In the genomic region with DNA sequence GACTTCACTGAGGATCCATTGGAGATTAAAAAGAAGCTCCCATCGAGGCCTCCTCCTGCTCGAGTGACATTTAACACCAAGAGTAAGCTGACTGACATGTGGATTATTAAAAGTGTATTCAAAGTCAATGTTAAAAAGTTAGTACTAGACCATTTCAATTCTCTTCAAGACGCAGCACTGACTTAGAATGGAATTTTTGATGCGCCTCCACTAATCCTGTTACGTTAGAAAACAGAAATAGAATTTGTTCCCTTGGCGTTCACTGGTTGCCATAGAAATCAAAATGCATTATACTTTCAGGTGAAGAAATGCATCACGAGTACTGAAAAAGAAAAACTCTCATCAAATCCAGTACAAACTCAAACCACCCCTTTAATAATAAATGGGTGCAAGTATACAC, we compare ENCODE assay signal across 21 cellular contexts. TPM values are rescaled to one million over a fixed set of nuclear protein-coding genes. Genes with fewer than 3 reads are reported as not detected.
DNase-seq lines count a peak whose midpoint lies in the region; ATAC-seq, FAIRE-seq and TF ChIP-seq lines count a peak whose summit lies in the region.
"Had no signal": no experiment of that assay in that cellular context is flagged by ENCODE, and none has a peak within 500 bp of the region (broad histone marks: within the 10 kb centered on the region; RNA-seq: fewer than 3 reads in every experiment).

No MANE protein-coding gene starts in this region.

- H4K20me1 ChIP-seq in H9 (ENCODE audit: control insufficient read depth, insufficient read depth, insufficient read length) (peaks cover 5% of the 10 kb centered on the region), GM12878 (ENCODE audit: control insufficient read depth, insufficient read depth) (peaks cover 17% of the 10 kb centered on the region)

- no peak overlapping the region for H2BK20ac ChIP-seq in H9 (ENCODE audit: low read depth, low read length, poor library complexity, severe bottlenecking)

- no peak overlapping the region for H3K4me3 ChIP-seq in GM12878
- H3K4me3 ChIP-seq: colonic mucosa, transverse colon had no signal

- H3K14ac ChIP-seq in H9 (ENCODE audit: insufficient read depth, low read length), result no peak overlapping the region

- no peak for TF ChIP-seq RAD21 in GM12878 (IDR thresholded peaks at IDR 0.05; ENCODE audit: insufficient read depth, low read depth, low read length)

- H3K36me3 ChIP-seq in GM12878 (ENCODE audit: control insufficient read depth in 2 of 2, insufficient read depth in 2 of 2, low read length in 1 of 2), result peaks cover 2 to 8% of the 10 kb centered on the region in 2 experiments; a peak in 2 of 4 replicates
- H3K36me3 ChIP-seq: colonic mucosa, transverse colon had no signal

- TF ChIP-seq EP300 in GM12878 (IDR thresholded peaks at IDR 0.05; ENCODE audit: borderline replicate concordance in 1 of 2, control insufficient read depth in 1 of 2, low read depth in 2 of 2, low read length in 2 of 2), result no peak

- BruUV-seq in GM12878 (replicated peaks; lab: Mats Ljungman, UMichigan), result no TSS peak

- H3K9ac ChIP-seq in H9 (ENCODE audit: extremely low read depth, insufficient read length, low read length), result no peak overlapping the region
- no peak overlapping the region for H3K9ac ChIP-seq in GM12878 (ENCODE audit: control insufficient read depth, insufficient read depth, low read length)

- no peak overlapping the region for H4K8ac ChIP-seq in H9 (replicated peaks; ENCODE audit: insufficient read length, low read depth, low read length)

- H2BK120ac ChIP-seq in H9 (ENCODE audit: low read depth, low read length, poor library complexity, severe bottlenecking), result no peak overlapping the region

- no peak for TF ChIP-seq POLR2A in GM12878 (IDR thresholded peaks at IDR 0.05; ENCODE audit: low read depth, low read length)

- no peak overlapping the region for H3T11ph ChIP-seq in H9 (ENCODE audit: low read length)

- H2BK12ac ChIP-seq in H9 (ENCODE audit: insufficient read length, low read depth, low read length), result no peak overlapping the region

- H3K9me3 Mint-ChIP-seq in activated T-cell treated with anti-CD3 and anti-CD28 coated beads, Interleukin-2, amount 50 U/mL, for 24 hours, result no peaks in the 10 kb centered on the region
- no peaks in the 10 kb centered on the region for H3K9me3 Mint-ChIP-seq in H9
- no peaks in the 10 kb centered on the region for H3K9me3 Mint-ChIP-seq in progenitor cell of endocrine pancreas (ENCODE audit: low read depth)
- H3K9me3 Mint-ChIP-seq: activated naive CD4-positive, alpha-beta T cell treated with anti-CD3 and anti-CD28 coated beads for 36 hours; neural crest cell had no signal

- H3K56ac ChIP-seq in H9 (ENCODE audit: insufficient read length, low read depth, low read length), result no peak overlapping the region

- H2BK5ac ChIP-seq in H9 (ENCODE audit: insufficient read length, low read length), result no peak overlapping the region

- H3K27me3 ChIP-seq in H9 (ENCODE audit: insufficient read depth, low read length) (no peaks in the 10 kb centered on the region), GM12878 (replicated peaks in 1 of 2; ENCODE audit: control insufficient read depth in 2 of 2, insufficient read depth in 2 of 2, low read length in 1 of 2) (no peaks in the 10 kb centered on the region)
- H3K27me3 ChIP-seq: colonic mucosa, transverse colon had no signal

- no peak overlapping the region for H3K4me2 ChIP-seq in H9 (ENCODE audit: insufficient read depth, insufficient read length, low read length)
- peak overlapping the region; percentile 34; the same call in 1 of the 2 replicates for H3K4me2 ChIP-seq in GM12878 (ENCODE audit: control insufficient read depth, insufficient read depth)

- peaks cover 26% of the 10 kb centered on the region for H3K4me1 ChIP-seq in H9 (ENCODE audit: insufficient read depth, low read length)
- H3K4me1 ChIP-seq in GM12878 (ENCODE audit: control insufficient read depth, insufficient read depth, low read length), result peaks cover 82% of the 10 kb centered on the region

- peaks cover 9% of the 10 kb centered on the region for H3K79me1 ChIP-seq in H9 (ENCODE audit: insufficient read depth, low read depth, low read length, poor library complexity, severe bottlenecking)

- RAD21 ChIA-PET in GM12878 (lab: Charles Lee; ENCODE audit: unreplicated experiment), result interaction anchor here (1.2 kb wide), 1 partner anchor 44 kb away, joined by 3 read pairs; no protein-coding TSS in a partner anchor

- H3K27ac ChIP-seq in H9 (ENCODE audit: insufficient read length, low read depth, low read length) (no peak overlapping the region), GM12878 (ENCODE audit: control insufficient read depth, insufficient read depth) (no peak overlapping the region)
- H3K27ac ChIP-seq: colonic mucosa, transverse colon had no signal

- in situ Hi-C loops in GM12878 (cut with MboI), result no loop called here

- no peaks in the 10 kb centered on the region for H3K27me3 Mint-ChIP-seq in activated T-cell treated with anti-CD3 and anti-CD28 coated beads, Interleukin-2, amount 50 U/mL, for 24 hours
- H3K27me3 Mint-ChIP-seq in H9 (ENCODE audit: low read depth), result no peaks in the 10 kb centered on the region
- no peaks in the 10 kb centered on the region for H3K27me3 Mint-ChIP-seq in progenitor cell of endocrine pancreas

- peaks cover 98% of the 10 kb centered on the region for H3K4me1 Mint-ChIP-seq in activated T-cell treated with anti-CD3 and anti-CD28 coated beads, Interleukin-2, amount 50 U/mL, for 24 hours (ENCODE audit: low read depth)
- H3K4me1 Mint-ChIP-seq in H9 (peaks cover 75 to 82% of the 10 kb centered on the region in 2 experiments), progenitor cell of endocrine pancreas (ENCODE audit: low read depth) (peaks cover 23% of the 10 kb centered on the region)

- TF ChIP-seq CTCF in H9 (conservative IDR thresholded peaks at IDR 0.05) (no peak), GM12878 (IDR thresholded peaks at IDR 0.05 in 2 of 3, conservative IDR thresholded peaks at IDR 0.05 in 1 of 3; ENCODE audit: control insufficient read depth in 2 of 3, extremely low read depth in 1 of 3, insufficient read depth in 1 of 3, low read depth in 3 of 3, low read length in 3 of 3) (no peak), progenitor cell of endocrine pancreas (IDR thresholded peaks at IDR 0.05; ENCODE audit: unreplicated experiment) (no peak)

- H3K79me2 ChIP-seq in H9 (ENCODE audit: insufficient read depth, low read length) (peaks cover 86% of the 10 kb centered on the region), GM12878 (ENCODE audit: control insufficient read depth, insufficient read depth, low read length) (peaks cover 96% of the 10 kb centered on the region)

- no peak overlapping the region for H2AK5ac ChIP-seq in H9 (ENCODE audit: insufficient read length, low read length)

- SMC1A ChIA-PET in GM12878 (lab: Charles Lee; ENCODE audit: uncharacterized antibody, unreplicated experiment), result interaction anchor here (1.2 to 3.0 kb wide), 3 partner anchors 11 to 30 kb away, joined by 3 to 11 read pairs (median 4); no protein-coding TSS in a partner anchor

- POLR2A ChIA-PET in GM12878 (lab: Charles Lee), result interaction anchor here (0.5 kb wide), 1 partner anchor 26 kb away, joined by 4 read pairs; no protein-coding TSS in a partner anchor

- H3K4ac ChIP-seq in H9 (ENCODE audit: low read depth, low read length), result no peak overlapping the region

- H2AFZ ChIP-seq in H9 (ENCODE audit: low read length), result no peak overlapping the region
- no peak overlapping the region for H2AFZ ChIP-seq in GM12878 (ENCODE audit: control insufficient read depth, low read depth, low read length)

- H4K91ac ChIP-seq in H9 (ENCODE audit: insufficient read length, low read depth, low read length), result no peak overlapping the region

- H2BK15ac ChIP-seq in H9 (ENCODE audit: low read depth, low read length), result no peak overlapping the region

- peaks cover 36% of the 10 kb centered on the region for H3K36me3 Mint-ChIP-seq in activated T-cell treated with anti-CD3 and anti-CD28 coated beads, Interleukin-2, amount 50 U/mL, for 24 hours (ENCODE audit: low read depth)
- H3K36me3 Mint-ChIP-seq in H9 (ENCODE audit: insufficient read depth in 1 of 3, low read depth in 3 of 3), result no peaks in the 10 kb centered on the region
- no peaks in the 10 kb centered on the region for H3K36me3 Mint-ChIP-seq in progenitor cell of endocrine pancreas (ENCODE audit: insufficient read depth)

- FAIRE-seq in GM12878 (lab: Jason Lieb, UNC), result no peak
- FAIRE-seq: H54, kidney had no signal

- H3K9me3 ChIP-seq in H9 (ENCODE audit: control insufficient read depth, low read depth, low read length) (no peaks in the 10 kb centered on the region), GM12878 (replicated peaks; ENCODE audit: control insufficient read depth, insufficient read depth, low read length) (no peaks in the 10 kb centered on the region)
- H3K9me3 ChIP-seq: colonic mucosa, transverse colon had no signal

- H3K23ac ChIP-seq in H9 (ENCODE audit: insufficient read length, low read depth, low read length), result no peak overlapping the region

- intact Hi-C loops in GM12878 (cut with micrococcal nuclease; ENCODE audit: unreplicated experiment), result loop anchor here (5.0 kb wide), 1 partner anchor 42 kb away; a partner anchor contains a TSS

- H3K27ac Mint-ChIP-seq in activated T-cell treated with anti-CD3 and anti-CD28 coated beads, Interleukin-2, amount 50 U/mL, for 24 hours, result peak overlapping the region; percentile 88
- H3K27ac Mint-ChIP-seq in H9 (peak overlapping the region in 2 of 3 experiments; percentile 72 to 80; a peak in 2 of 7 replicates), progenitor cell of endocrine pancreas (peak overlapping the region; percentile 53)

- H3K4me3 Mint-ChIP-seq in activated T-cell treated with anti-CD3 and anti-CD28 coated beads, Interleukin-2, amount 50 U/mL, for 24 hours, result peak overlapping the region; percentile 13
- no peak overlapping the region for H3K4me3 Mint-ChIP-seq in H9
- H3K4me3 Mint-ChIP-seq in progenitor cell of endocrine pancreas (ENCODE audit: low read depth), result no peak overlapping the region
- H3K4me3 Mint-ChIP-seq: activated naive CD4-positive, alpha-beta T cell treated with anti-CD3 and anti-CD28 coated beads for 36 hours; neural crest cell had no signal

- ATAC-seq in GM12878 (no peak), GM21423 (IDR thresholded peaks at IDR 0.05; ENCODE audit: unreplicated experiment) (no peak), HG03460 (IDR thresholded peaks at IDR 0.05; ENCODE audit: unreplicated experiment) (no peak)

- WGBS in H9 (ENCODE audit: extremely low coverage, insufficient read length, low lambda C conversion rate), result no CpG with 5 or more reads among the region's 7 CpGs
- WGBS in GM12878 (ENCODE audit: insufficient coverage, insufficient replicate concordance, low lambda C conversion rate, missing lambda C conversion rate), result 82% methylated on average over 7 of the region's 7 CpGs

- no peaks in the 10 kb centered on the region for H3K23me2 ChIP-seq in H9 (ENCODE audit: insufficient read length, low read depth, low read length, poor library complexity, severe bottlenecking)

- CTCF ChIA-PET in GM12878 (lab: Yijun Ruan, JAX), result no interaction called here

- no peak overlapping the region for H3K18ac ChIP-seq in H9 (ENCODE audit: insufficient read length, low read depth, low read length)

- no peak for DNase-seq in activated T-cell treated with anti-CD3 and anti-CD28 coated beads, Interleukin-2, amount 50 U/mL, for 24 hours
- no peak for DNase-seq in activated T-cell treated with anti-CD3 and anti-CD28 coated beads, Interleukin-2, amount 50 U/mL, for 1 hour
- DNase-seq in H9 (no peak), GM12878 (ENCODE audit: low read depth, low spot score) (no peak), progenitor cell of endocrine pancreas (ENCODE audit: low spot score, unreplicated experiment) (no peak), OCI-M2 (lab: John Stamatoyannopoulos, UW; ENCODE audit: unreplicated experiment) (no peak)
- DNase-seq: activated naive CD4-positive, alpha-beta T cell treated with anti-CD3 and anti-CD28 coated beads for 36 hours; colonic mucosa; DMS79 treated with DMSO at 0.1 percent for 48 hours; kidney; mesenchymal stem cell; NCI-H2029; NCI-H446; stimulated activated naive CD4-positive, alpha-beta T cell; T-helper 1 cell; transverse colon; WERI-Rb-1 had no signal

- H4K5ac ChIP-seq in H9 (ENCODE audit: insufficient read length, low read depth, low read length), result no peak overlapping the region

RNA-seq across cellular contexts. Expression of a gene that starts 42.2 kb away (rescaled TPM):
- 144 TPM in 2 replicates for total RNA-seq in H9 (2021)
- total RNA-seq in GM12878 (2013; cell fraction: nucleolus; rRNA removed), result 132 and 152 TPM in 2 replicates
- 9.3 and 11.4 TPM in 2 replicates for total RNA-seq in GM12878 (2014; rRNA removed)
- total RNA-seq in GM12878 (2014; rRNA removed; fragmentation: Illumina TruSeq; extraction: Trizol), result 8.2 and 9.3 TPM in 2 replicates
- total RNA-seq in GM12878 (2021), result 84.4 and 88.8 TPM in 2 replicates
- polyA plus RNA-seq in GM12878 (2011; ENCODE audit: low read depth), result 13.0 TPM
- polyA plus RNA-seq in GM12878 (2011; rRNA removed), result 3.9 and 6.0 TPM in 2 replicates
- polyA plus RNA-seq in GM12878 (2011; cell fraction: cytosol; rRNA removed), result 4.3 and 5.9 TPM in 2 replicates
- polyA plus RNA-seq in GM12878 (2011; cell fraction: nucleus; rRNA removed), result 47.2 and 65.0 TPM in 2 replicates
- 33.0 and 53.4 TPM in 2 replicates for polyA plus RNA-seq in GM12878 (2012)
- 12.1 and 22.9 TPM in 2 replicates for polyA plus RNA-seq in GM12878 (2014; fragmentation: Illumina TruSeq; extraction: Trizol)
- polyA plus RNA-seq in GM12878 (2014; fragmentation: Nextera tagmentation; extraction: Ambion mirVana), result 1 to 10 TPM; 5.3 to 8.6 TPM
- polyA plus RNA-seq in GM12878 (2014; rRNA removed), result 18.3 and 26.8 TPM in 2 replicates
- 10 to 100 TPM; 12.2 to 13.1 TPM for polyA plus RNA-seq in GM12878 (2016; fragmentation: Nextera tagmentation; extraction: Ambion mirVana)
- polyA minus RNA-seq in GM12878 (2011; rRNA and poly(A)+ RNA removed), result 18.0 and 22.3 TPM in 2 replicates
- 15.6 and 16.7 TPM in 2 replicates for polyA minus RNA-seq in GM12878 (2011; cell fraction: cytosol; rRNA and poly(A)+ RNA removed)
- 40.9 and 74.5 TPM in 2 replicates for polyA minus RNA-seq in GM12878 (2011; cell fraction: nucleus; rRNA and poly(A)+ RNA removed)
- 144 and 148 TPM in 2 replicates for total RNA-seq in progenitor cell of endocrine pancreas

RNA-seq across cellular contexts. Expression of a gene that starts 57.9 kb away (rescaled TPM):
- total RNA-seq in H9 (2021) (26.7 and 27.4 TPM in 2 replicates), GM12878 (2014; rRNA removed) (not detected in 2 replicates), GM12878 (2014; rRNA removed; fragmentation: Illumina TruSeq; extraction: Trizol) (not detected in 2 replicates), GM12878 (2021) (not detected in 2 replicates), progenitor cell of endocrine pancreas (7.1 and 7.8 TPM in 2 replicates)
- total RNA-seq in GM12878 (2013; cell fraction: nucleolus; rRNA removed), result not detected in 2 replicates
- not detected for polyA plus RNA-seq in GM12878 (2011; ENCODE audit: low read depth)
- polyA plus RNA-seq in GM12878 (2011; rRNA removed) (0.04 TPM in 1 of 2 replicates, not detected in the other), GM12878 (2014; fragmentation: Illumina TruSeq; extraction: Trizol) (not detected in 2 replicates), GM12878 (2014; fragmentation: Nextera tagmentation; extraction: Ambion mirVana) (not detected), GM12878 (2014; rRNA removed) (not detected in 2 replicates), GM12878 (2016; fragmentation: Nextera tagmentation; extraction: Ambion mirVana) (not detected)
- polyA plus RNA-seq in GM12878 (2011; cell fraction: cytosol; rRNA removed), result not detected in 2 replicates
- polyA plus RNA-seq in GM12878 (2011; cell fraction: nucleus; rRNA removed), result 0.26 TPM in 1 of 2 replicates, not detected in the other
- polyA plus RNA-seq in GM12878 (2012), result not detected in 2 replicates
- polyA minus RNA-seq in GM12878 (2011; rRNA and poly(A)+ RNA removed), result 0.21 and 0.29 TPM in 2 replicates
- polyA minus RNA-seq in GM12878 (2011; cell fraction: cytosol; rRNA and poly(A)+ RNA removed), result not detected in 2 replicates
- 0.48 TPM in 1 of 2 replicates, not detected in the other for polyA minus RNA-seq in GM12878 (2011; cell fraction: nucleus; rRNA and poly(A)+ RNA removed)
- total RNA-seq: activated naive CD4-positive, alpha-beta T cell treated with anti-CD3 and anti-CD28 coated beads for 36 hours; transverse colon had no signal
